In the genomic region with DNA sequence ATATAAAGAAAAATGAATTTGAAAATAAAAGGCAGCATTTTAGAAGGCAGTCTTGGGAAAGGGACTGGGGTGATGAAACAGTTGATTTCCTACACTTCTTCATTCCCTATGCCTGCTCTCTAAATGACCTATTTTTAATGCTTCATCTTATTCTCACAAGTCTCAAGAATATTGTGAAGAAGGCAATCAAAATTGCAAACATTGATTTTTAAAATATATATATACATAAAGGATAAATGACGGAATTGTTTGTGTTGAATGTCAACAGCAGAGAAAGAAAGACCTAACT, we compare ENCODE assay signal across 1 cellular context.
TF ChIP-seq lines count a peak whose summit lies in the region.

No MANE protein-coding gene starts in this region.

TF ChIP-seq in K562, 482 proteins besides CTCF, POLR2A, EP300 and RAD21:
- TF ChIP-seq STAT5A (IDR thresholded peaks at IDR 0.05; ENCODE audit: borderline replicate concordance, low read length) (no peak), SMARCB1 (IDR thresholded peaks at IDR 0.05; ENCODE audit: insufficient read length, low read depth) (no peak), CREB1 (IDR thresholded peaks at IDR 0.05) (no peak), CREB1 (CRISPR knock-in tag; IDR thresholded peaks at IDR 0.05) (no peak), BDP1 (IDR thresholded peaks at IDR 0.05; ENCODE audit: insufficient read depth, insufficient read length) (no peak), HDAC2 (IDR thresholded peaks at IDR 0.05) (no peak), ELF1 (tag; IDR thresholded peaks at IDR 0.05) (no peak), PML (IDR thresholded peaks at IDR 0.05; ENCODE audit: low read length) (no peak)
- TF ChIP-seq, protein P1, sequence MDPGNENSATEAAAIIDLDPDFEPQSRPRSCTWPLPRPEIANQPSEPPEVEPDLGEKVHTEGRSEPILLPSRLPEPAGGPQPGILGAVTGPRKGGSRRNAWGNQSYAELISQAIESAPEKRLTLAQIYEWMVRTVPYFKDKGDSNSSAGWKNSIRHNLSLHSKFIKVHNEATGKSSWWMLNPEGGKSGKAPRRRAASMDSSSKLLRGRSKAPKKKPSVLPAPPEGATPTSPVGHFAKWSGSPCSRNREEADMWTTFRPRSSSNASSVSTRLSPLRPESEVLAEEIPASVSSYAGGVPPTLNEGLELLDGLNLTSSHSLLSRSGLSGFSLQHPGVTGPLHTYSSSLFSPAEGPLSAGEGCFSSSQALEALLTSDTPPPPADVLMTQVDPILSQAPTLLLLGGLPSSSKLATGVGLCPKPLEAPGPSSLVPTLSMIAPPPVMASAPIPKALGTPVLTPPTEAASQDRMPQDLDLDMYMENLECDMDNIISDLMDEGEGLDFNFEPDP (CRISPR knock-in tag; IDR thresholded peaks at IDR 0.05), result no peak
TF ChIP-seq in K562: peak in this region for 0.
